8 cellular contexts compared by ENCODE assay signal in the genomic region with DNA sequence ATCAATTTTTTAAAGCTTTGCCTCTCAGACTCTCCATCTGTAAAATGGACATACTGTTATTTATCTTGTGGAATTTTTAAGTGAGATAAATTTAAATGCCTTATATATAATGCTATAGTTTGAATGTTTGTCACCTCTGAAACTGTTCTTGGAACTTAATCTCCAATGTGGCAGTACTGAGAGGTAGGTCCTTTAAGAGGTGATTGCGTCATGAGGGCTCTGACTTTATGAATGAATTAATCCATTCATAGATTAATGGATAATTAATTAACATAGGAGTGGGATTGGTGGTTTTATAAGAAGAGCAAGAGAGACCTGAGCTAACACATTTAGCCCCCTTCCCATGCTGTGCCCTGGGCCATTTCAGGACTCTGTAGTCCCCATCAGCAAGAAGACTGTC.
"Had no signal": no experiment of that assay in that cellular context is flagged by ENCODE, and none has a peak within 500 bp of the region (broad histone marks: within the 10 kb centered on the region; RNA-seq: fewer than 3 reads in every experiment).

No MANE protein-coding gene starts in this region.

- ATAC-seq: GM12878 had no signal

- FAIRE-seq: G401.6, GM12878, GM12891, GM12892, GM18507, GM19239 had no signal

- DNase-seq: GDM1, GF-D8 had no signal

- H3K4me3 ChIP-seq: GM12878 had no signal
